In the genomic region with DNA sequence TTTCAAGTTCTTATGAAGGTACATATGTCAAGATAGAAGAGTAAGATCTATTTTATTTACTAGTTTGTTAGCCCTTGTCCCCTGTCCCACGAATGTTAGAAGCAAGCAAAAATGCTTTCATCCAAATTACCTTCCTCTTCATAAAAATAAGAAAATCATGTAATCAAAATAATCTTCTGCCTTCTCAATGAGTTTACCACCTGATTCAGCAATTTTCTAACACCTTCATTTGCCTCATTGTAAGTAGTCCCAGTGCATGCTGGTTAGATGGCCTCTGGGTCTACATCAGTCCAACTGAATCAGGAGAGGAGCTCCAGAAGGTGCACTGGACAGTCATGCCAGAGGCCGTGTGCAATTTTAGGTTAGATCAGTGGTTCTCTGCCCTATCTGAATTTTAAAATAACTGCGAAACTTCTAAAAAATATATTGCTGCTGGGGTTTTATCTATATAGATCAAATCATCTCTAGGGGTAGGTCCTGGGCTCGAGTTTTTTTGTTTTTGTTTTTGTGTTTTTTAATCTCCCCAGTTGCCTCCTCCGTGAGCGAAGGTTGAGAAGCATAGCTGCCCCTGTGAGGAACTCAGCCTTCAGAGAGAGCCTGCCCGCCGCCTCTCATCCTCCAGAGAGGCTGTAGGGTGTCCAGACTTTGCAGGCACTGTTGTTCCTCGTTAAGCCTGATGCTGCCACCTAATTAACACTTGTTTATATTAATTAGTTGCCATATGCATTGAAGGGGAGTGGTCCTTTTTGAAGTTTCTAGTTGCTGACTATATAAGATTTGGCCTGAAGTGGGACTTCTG, we compare ENCODE assay signal across 15 cellular contexts. TPM values are rescaled to one million over a fixed set of nuclear protein-coding genes. Genes with fewer than 3 reads are reported as not detected.
A peak's percentile ranks its signal among the peaks of the same experiment; 100 is the strongest.
DNase-seq lines count a peak whose midpoint lies in the region; ATAC-seq and TF ChIP-seq lines count a peak whose summit lies in the region.
"Had no signal": no experiment of that assay in that cellular context is flagged by ENCODE, and none has a peak within 500 bp of the region (broad histone marks: within the 10 kb centered on the region; RNA-seq: fewer than 3 reads in every experiment).

No MANE protein-coding gene starts in this region.

- no peak overlapping the region for H3K4me3 Mint-ChIP-seq in activated CD4-positive, alpha-beta memory T cell treated with anti-CD3 and anti-CD28 coated beads for 36 hours
- H3K4me3 Mint-ChIP-seq: activated naive CD4-positive, alpha-beta T cell treated with anti-CD3 and anti-CD28 coated beads, Interleukin-2, amount 10 ng/mL, durations not matched to agents 7 days and 5 days had no signal

- H3K36me3 ChIP-seq in body of pancreas (replicated peaks in 1 of 2; ENCODE audit: insufficient read depth in 1 of 2, low read depth in 2 of 2) (no peaks in the 10 kb centered on the region), left lung (no peaks in the 10 kb centered on the region), sigmoid colon (no peaks in the 10 kb centered on the region)
- H3K36me3 ChIP-seq: heart left ventricle, suprapubic skin had no signal

- H3K27me3 Mint-ChIP-seq in activated CD4-positive, alpha-beta memory T cell treated with anti-CD3 and anti-CD28 coated beads for 36 hours, result peaks cover 33% of the 10 kb centered on the region

- H3K4me3 ChIP-seq in body of pancreas (no peak overlapping the region), left lung (no peak overlapping the region), sigmoid colon (no peak overlapping the region)

- no peak for TF ChIP-seq CTCF in body of pancreas (IDR thresholded peaks at IDR 0.05)
- TF ChIP-seq CTCF in left lung (IDR thresholded peaks at IDR 0.05), result no peak
- TF ChIP-seq CTCF in sigmoid colon (IDR thresholded peaks at IDR 0.05), result no peak
- TF ChIP-seq CTCF in RWPE1 (conservative IDR thresholded peaks at IDR 0.05; ENCODE audit: low read depth), result no peak

- CTCF ChIA-PET in RWPE1 (lab: Yijun Ruan, JAX), result no interaction called here
- CTCF ChIA-PET in activated CD4-positive, alpha-beta memory T cell treated with anti-CD3 and anti-CD28 coated beads for 36 hours (lab: Charles Lee), result interaction anchor here (3.7 kb wide), 1 partner anchor 11 kb away, joined by 16 read pairs; no protein-coding TSS in a partner anchor

- no peak overlapping the region for H3K27ac Mint-ChIP-seq in activated CD4-positive, alpha-beta memory T cell treated with anti-CD3 and anti-CD28 coated beads for 36 hours
- H3K27ac Mint-ChIP-seq: activated naive CD4-positive, alpha-beta T cell treated with anti-CD3 and anti-CD28 coated beads, Interleukin-2, amount 10 ng/mL, durations not matched to agents 7 days and 5 days had no signal

- intact Hi-C loops in body of pancreas (cut with DNase I) (loop anchor here (5.0 kb wide), 1 partner anchor 117 kb away; no protein-coding TSS in a partner anchor), left lung (cut with DNase I) (no loop called here), sigmoid colon (cut with DNase I) (no loop called here)
- intact Hi-C loops in activated CD4-positive, alpha-beta memory T cell treated with anti-CD3 and anti-CD28 coated beads for 36 hours (cut with micrococcal nuclease), result no loop called here

- ATAC-seq in body of pancreas (no peak), left lung (no peak), GM21390 (IDR thresholded peaks at IDR 0.05; ENCODE audit: unreplicated experiment) (no peak)

- H3K9me3 ChIP-seq in body of pancreas, result no peaks in the 10 kb centered on the region
- H3K9me3 ChIP-seq in left lung, result no peaks in the 10 kb centered on the region
- H3K9me3 ChIP-seq in sigmoid colon, result no peaks in the 10 kb centered on the region
- H3K9me3 ChIP-seq: heart left ventricle, suprapubic skin had no signal

- WGBS in body of pancreas, 2 donors, result 82 to 83% methylated on average over 9 of the region's 9 CpGs
- WGBS in sigmoid colon, 2 donors, result 40 to 80% methylated on average over 9 of the region's 9 CpGs

- DNase-seq in HT-29 (ENCODE audit: low spot score), result peak; percentile 36
- DNase-seq in body of pancreas, result no peak
- DNase-seq in left lung, result no peak
- no peak for DNase-seq in sigmoid colon
- no peak for DNase-seq in RWPE1 (ENCODE audit: low spot score)
- no peak for DNase-seq in NCI-H1436 treated with DMSO at 0.1 percent for 48 hours (lab: John Stamatoyannopoulos, UW)
- no peak for DNase-seq in activated CD4-positive, alpha-beta memory T cell treated with anti-CD3 and anti-CD28 coated beads for 36 hours
- DNase-seq: activated naive CD4-positive, alpha-beta T cell treated with anti-CD3 and anti-CD28 coated beads, Interleukin-2, amount 10 ng/mL, durations not matched to agents 7 days and 5 days; cerebellar nuclear complex; heart left ventricle; left ventricle myocardium superior; WERI-Rb-1 had no signal

- H3K36me3 Mint-ChIP-seq in activated CD4-positive, alpha-beta memory T cell treated with anti-CD3 and anti-CD28 coated beads for 36 hours, result no peaks in the 10 kb centered on the region
- H3K36me3 Mint-ChIP-seq: activated naive CD4-positive, alpha-beta T cell treated with anti-CD3 and anti-CD28 coated beads, Interleukin-2, amount 10 ng/mL, durations not matched to agents 7 days and 5 days had no signal

- peaks cover 54% of the 10 kb centered on the region for H3K4me1 ChIP-seq in body of pancreas
- H3K4me1 ChIP-seq in left lung, result peaks cover 15 to 36% of the 10 kb centered on the region in 2 donors
- H3K4me1 ChIP-seq in sigmoid colon, result peaks cover 0 to 33% (median 31%) of the 10 kb centered on the region in 4 donors

- H3K4me1 Mint-ChIP-seq in activated CD4-positive, alpha-beta memory T cell treated with anti-CD3 and anti-CD28 coated beads for 36 hours (ENCODE audit: low read depth), result peaks cover 8% of the 10 kb centered on the region

- H3K27me3 ChIP-seq in body of pancreas (no peaks in the 10 kb centered on the region), left lung (peaks cover 0 to 36% of the 10 kb centered on the region in 2 donors), sigmoid colon (no peaks in the 10 kb centered on the region)
- H3K27me3 ChIP-seq: suprapubic skin had no signal

- no peak for TF ChIP-seq POLR2A in body of pancreas (IDR thresholded peaks at IDR 0.05)
- no peak for TF ChIP-seq POLR2A in sigmoid colon (IDR thresholded peaks at IDR 0.05)

- no peak for TF ChIP-seq EP300 in sigmoid colon (IDR thresholded peaks at IDR 0.05)

- no peaks in the 10 kb centered on the region for H3K9me3 Mint-ChIP-seq in activated CD4-positive, alpha-beta memory T cell treated with anti-CD3 and anti-CD28 coated beads for 36 hours
- H3K9me3 Mint-ChIP-seq: activated naive CD4-positive, alpha-beta T cell treated with anti-CD3 and anti-CD28 coated beads, Interleukin-2, amount 10 ng/mL, durations not matched to agents 7 days and 5 days had no signal

- H3K27ac ChIP-seq in body of pancreas (peak overlapping the region in 3 of 4 donors; percentile 82 to 93 (median 91)), left lung (peak overlapping the region; percentile 81 to 95), sigmoid colon (peak overlapping the region in 3 of 4 donors; percentile 73 to 85 (median 84)), RWPE1 (no peak overlapping the region)
- H3K27ac ChIP-seq: WERI-Rb-1 had no signal

- POLR2A ChIA-PET in RWPE1 (lab: Yijun Ruan, JAX; ENCODE audit: low non-redundant PET), result no interaction called here
- POLR2A ChIA-PET in activated CD4-positive, alpha-beta memory T cell treated with anti-CD3 and anti-CD28 coated beads for 36 hours (lab: Charles Lee), result no interaction called here

RNA-seq across cellular contexts. Expression of gene C22orf31, which starts 32.2 kb away (rescaled TPM):
- total RNA-seq in HT-29 (2014; rRNA removed; shearing (Covaris generic)), result not detected in 2 replicates
- total RNA-seq in body of pancreas, result not detected
- under 1 TPM in 1 of 2 donors, not detected in 1; 0.29 TPM for total RNA-seq in left lung
- not detected for total RNA-seq in sigmoid colon
- under 1 TPM in 1 of 3 donors, not detected in 2; 0.60 TPM for polyA plus RNA-seq in sigmoid colon
- not detected for total RNA-seq in activated CD4-positive, alpha-beta memory T cell treated with anti-CD3 and anti-CD28 coated beads for 36 hours
- total RNA-seq: HT1080, left ventricle myocardium superior, suprapubic skin had no signal
- polyA plus RNA-seq: heart left ventricle had no signal

RNA-seq across cellular contexts. Expression of gene KREMEN1, which starts 43.4 kb away (rescaled TPM):
- 4.6 and 6.8 TPM in 2 replicates for total RNA-seq in HT-29 (2014; rRNA removed; shearing (Covaris generic))
- total RNA-seq in body of pancreas (1 to 10 TPM; 6.6 to 7.3 TPM), left lung (10 to 100 TPM; 24.6 to 42.3 TPM), sigmoid colon (1 to 10 TPM; 4.2 to 9.7 (median 5.2) TPM)
- polyA plus RNA-seq in sigmoid colon, result 10 to 100 TPM in 1 of 3 donors, 1 to 10 TPM in 2; 6.7 to 13.2 (median 7.8) TPM
- under 1 TPM; 0.17 to 0.31 TPM for total RNA-seq in activated CD4-positive, alpha-beta memory T cell treated with anti-CD3 and anti-CD28 coated beads for 36 hours
